In the genomic region with DNA sequence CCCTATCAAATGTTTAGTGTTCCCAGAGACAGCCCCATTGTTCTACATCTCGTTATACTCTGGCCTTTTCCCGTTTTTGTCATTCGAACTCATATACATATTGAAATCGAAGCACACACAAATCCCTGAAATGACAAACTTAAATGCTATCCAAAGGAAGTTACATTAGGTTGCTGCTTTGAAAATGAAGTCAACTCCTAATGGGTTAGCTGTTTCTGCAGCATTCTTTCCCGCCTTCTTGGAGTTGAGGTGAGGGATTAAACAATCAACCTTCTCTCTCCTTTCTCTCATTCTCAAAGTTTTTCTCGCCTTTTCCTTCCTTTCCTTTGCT, we compare ENCODE assay signal across 8 cellular contexts. TPM values are rescaled to one million over a fixed set of nuclear protein-coding genes. Genes with fewer than 3 reads are reported as not detected.
A peak's percentile ranks its signal among the peaks of the same experiment; 100 is the strongest.
DNase-seq lines count a peak whose midpoint lies in the region; FAIRE-seq and TF ChIP-seq lines count a peak whose summit lies in the region.

No MANE protein-coding gene starts in this region.

- no peaks in the 10 kb centered on the region for H3K36me3 ChIP-seq in PC-9 (ENCODE audit: low read depth)
- H3K36me3 ChIP-seq in prostate gland, result no peaks in the 10 kb centered on the region

- H3K27ac ChIP-seq in PC-9 (peak overlapping the region; percentile 84), prostate gland (peak overlapping the region; percentile 78 to 92)

- no peak for DNase-seq in PC-9
- no peak for DNase-seq in epithelial cell of esophagus (ENCODE audit: low read depth)
- DNase-seq in prostate gland (ENCODE audit: low spot score), result no peak
- DNase-seq in H54 (ENCODE audit: insufficient read length, low spot score), result no peak
- no peak for DNase-seq in NOMO-1 treated with dmso at 0.1 percent for 144 hours (lab: John Stamatoyannopoulos, UW; ENCODE audit: unreplicated experiment)
- DNase-seq in hypothalamus (lab: John Stamatoyannopoulos, UW), result no peak
- DNase-seq in ureter (ENCODE audit: low spot score), result no peak

- H3K79me2 ChIP-seq in PC-9 (ENCODE audit: low read depth), result peaks cover 8% of the 10 kb centered on the region; the same call in 1 of the 2 replicates

- no peak for TF ChIP-seq CTCF in GM12875 (IDR thresholded peaks at IDR 0.05; ENCODE audit: borderline replicate concordance, insufficient read depth, low read depth, low read length)
- TF ChIP-seq CTCF in PC-9 (conservative IDR thresholded peaks at IDR 0.05), result no peak
- TF ChIP-seq CTCF in epithelial cell of esophagus (IDR thresholded peaks at IDR 0.05; ENCODE audit: insufficient read depth, low read depth, low read length, missing control alignments), result no peak
- TF ChIP-seq CTCF in prostate gland (IDR thresholded peaks at IDR 0.05), result no peak

- CTCF ChIA-PET in PC-9 (lab: Charles Lee), result no interaction called here

- POLR2A ChIA-PET in PC-9 (lab: Charles Lee; ENCODE audit: unreplicated experiment), result interaction anchor here (0.7 kb wide), 2 partner anchors 178 to 214 kb away, joined by 3 to 4 read pairs; no protein-coding TSS in a partner anchor

- TF ChIP-seq POLR2A in prostate gland (IDR thresholded peaks at IDR 0.05), result no peak
- TF ChIP-seq POLR2A in H54 (IDR thresholded peaks at IDR 0.05; ENCODE audit: low read depth, low read length), result no peak

- H3K4me2 ChIP-seq in PC-9, result peak overlapping the region; percentile 93

- no peaks in the 10 kb centered on the region for H3K27me3 ChIP-seq in PC-9 (ENCODE audit: insufficient read depth, low read depth)
- H3K27me3 ChIP-seq in prostate gland (replicated peaks; ENCODE audit: insufficient read depth), result no peaks in the 10 kb centered on the region

- BruUV-seq in PC-9 (replicated peaks; lab: Mats Ljungman, UMichigan), result no TSS peak

- H3F3A ChIP-seq in PC-9 (ENCODE audit: insufficient read depth, low read depth), result peaks cover 35% of the 10 kb centered on the region

- 5% methylated on average over 6 of the region's 6 CpGs for WGBS in prostate gland

- no peak for FAIRE-seq in H54 (lab: Jason Lieb, UNC)

- H3K4me3 ChIP-seq in GM12875 (ENCODE audit: low read depth, low read length), result peak overlapping the region; percentile 44
- peak overlapping the region; percentile 79 for H3K4me3 ChIP-seq in PC-9
- H3K4me3 ChIP-seq in epithelial cell of esophagus (ENCODE audit: low read length), result peak overlapping the region; percentile 67
- H3K4me3 ChIP-seq in prostate gland, result peak overlapping the region; percentile 51 to 57

- intact Hi-C loops in PC-9 (cut with micrococcal nuclease; ENCODE audit: unreplicated experiment), result loop anchor here (1.0 to 10.0 kb wide), 3 partner anchors 36 to 231 kb away; partner anchors contain the start of genes A2ML1 and M6PR
- intact Hi-C loops in prostate gland (cut with DNase I), result loop anchor here (5.0 kb wide), 1 partner anchor 211 kb away; no protein-coding TSS in a partner anchor

- H3K9me3 ChIP-seq in PC-9 (ENCODE audit: insufficient read depth, low read depth) (no peaks in the 10 kb centered on the region), prostate gland (no peaks in the 10 kb centered on the region)

- no peaks in the 10 kb centered on the region for H3K9me2 ChIP-seq in PC-9 (ENCODE audit: insufficient read depth)

- H2AFZ ChIP-seq in PC-9, result peak overlapping the region; percentile 92

- no peaks in the 10 kb centered on the region for H4K20me1 ChIP-seq in PC-9 (ENCODE audit: insufficient read depth)

- peaks cover 57% of the 10 kb centered on the region for H3K4me1 ChIP-seq in PC-9 (replicated peaks; ENCODE audit: insufficient read depth)
- H3K4me1 ChIP-seq in prostate gland (replicated peaks), result no peaks in the 10 kb centered on the region

RNA-seq across cellular contexts. Expression of gene PHC1, which starts 0.6 kb away (rescaled TPM):
- 40.7 and 50.9 TPM in 2 replicates for total RNA-seq in PC-9 (2021)
- total RNA-seq in prostate gland, result 100 to 1,000 TPM in 1 of 2 donors, 10 to 100 TPM in 1; 38.2 to 104 TPM
- total RNA-seq in ureter, result 44.9 TPM

RNA-seq across cellular contexts. Expression of gene M6PR, which starts 35.8 kb away (rescaled TPM):
- 237 and 266 TPM in 2 replicates for total RNA-seq in PC-9 (2021)
- total RNA-seq in prostate gland, result 100 to 1,000 TPM; 128 to 141 TPM
- 181 TPM for total RNA-seq in ureter
